In the genomic region with DNA sequence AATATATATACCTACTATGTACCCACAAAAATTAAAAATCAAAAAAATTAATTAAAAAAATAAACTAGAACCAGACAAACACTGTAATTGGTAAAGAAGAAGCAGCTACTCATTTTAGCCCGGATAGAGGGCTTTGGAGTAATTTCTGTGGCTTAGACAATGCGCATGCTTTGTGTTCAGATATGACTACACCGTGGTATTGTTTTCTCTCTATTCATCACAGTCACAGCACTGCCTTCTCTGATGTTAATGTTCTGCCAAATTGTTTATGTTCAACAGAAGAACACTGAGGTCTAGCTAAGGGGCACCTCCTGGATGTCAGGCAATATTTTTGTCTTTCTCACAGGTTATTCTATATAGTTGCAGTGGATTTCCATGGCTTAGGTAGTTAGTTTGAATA, we compare ENCODE assay signal across 15 cellular contexts.
DNase-seq lines count a peak whose midpoint lies in the region; ATAC-seq and TF ChIP-seq lines count a peak whose summit lies in the region.
"Had no signal": no experiment of that assay in that cellular context is flagged by ENCODE, and none has a peak within 500 bp of the region (broad histone marks: within the 10 kb centered on the region; RNA-seq: fewer than 3 reads in every experiment).

No MANE protein-coding gene starts in this region.

- intact Hi-C loops in CD8-positive, alpha-beta T cell (cut with DNase I, micrococcal nuclease) = no loop called here

- H3K27ac ChIP-seq in CD8-positive, alpha-beta T cell (ENCODE audit: low read depth, low read length) = no peak overlapping the region
- H3K27ac ChIP-seq in suprapubic skin = no peak overlapping the region
- H3K27ac ChIP-seq: breast epithelium, skin epidermis, testis had no signal

- H3K4me1 Mint-ChIP-seq in CD8-positive, alpha-beta T cell (ENCODE audit: low read depth) = no peaks in the 10 kb centered on the region
- H3K4me1 Mint-ChIP-seq: activated naive CD4-positive, alpha-beta T cell treated with anti-CD3 and anti-CD28 coated beads, Interleukin-2, amount 50 U/mL, for 24 hours had no signal

- ATAC-seq in GM18909 (IDR thresholded peaks at IDR 0.05; ENCODE audit: poor library complexity, unreplicated experiment) (peak; percentile 91), GM21529 (IDR thresholded peaks at IDR 0.05; ENCODE audit: unreplicated experiment) (peak; percentile 79), HG02981 (IDR thresholded peaks at IDR 0.05; ENCODE audit: unreplicated experiment) (peak; percentile 96), HG03521 (IDR thresholded peaks at IDR 0.05; ENCODE audit: unreplicated experiment) (peak; percentile 66)
- ATAC-seq in CD8-positive, alpha-beta T cell = no peak
- ATAC-seq: effector memory CD8-positive, alpha-beta T cell had no signal

- H3K27me3 Mint-ChIP-seq in CD8-positive, alpha-beta T cell (ENCODE audit: low read depth) = no peaks in the 10 kb centered on the region

- H3K36me3 Mint-ChIP-seq in CD8-positive, alpha-beta T cell = no peaks in the 10 kb centered on the region
- H3K36me3 Mint-ChIP-seq: activated naive CD4-positive, alpha-beta T cell treated with anti-CD3 and anti-CD28 coated beads, Interleukin-2, amount 50 U/mL, for 24 hours; CD4-positive, CD25-positive, alpha-beta regulatory T cell had no signal

- no peak for DNase-seq in activated naive CD4-positive, alpha-beta T cell treated with Interleukin-2 at 50 U/mL for 16 hours
- no peak for DNase-seq in CD8-positive, alpha-beta T cell
- DNase-seq in suprapubic skin (ENCODE audit: low spot score in 2 of 2) (no peak), islet precursor cell (no peak)
- DNase-seq: CD4-positive, CD25-positive, alpha-beta regulatory T cell; effector memory CD8-positive, alpha-beta T cell; SK-N-SH; testis had no signal

- H3K9me3 ChIP-seq in CD8-positive, alpha-beta T cell (ENCODE audit: low read length) = no peaks in the 10 kb centered on the region
- peaks cover 5% of the 10 kb centered on the region for H3K9me3 ChIP-seq in suprapubic skin
- H3K9me3 ChIP-seq: testis had no signal

- 80% methylated on average over 3 of the region's 3 CpGs for WGBS in suprapubic skin

- TF ChIP-seq CTCF in CD8-positive, alpha-beta T cell (IDR thresholded peaks at IDR 0.05) = no peak
- no peak for TF ChIP-seq CTCF in suprapubic skin (IDR thresholded peaks at IDR 0.05)

- H3K4me1 ChIP-seq in CD8-positive, alpha-beta T cell (ENCODE audit: insufficient read depth, low read length) = no peaks in the 10 kb centered on the region
- H3K4me1 ChIP-seq in suprapubic skin = no peaks in the 10 kb centered on the region
- H3K4me1 ChIP-seq: breast epithelium, testis had no signal

- no peak overlapping the region for H3K4me3 Mint-ChIP-seq in CD8-positive, alpha-beta T cell
- H3K4me3 Mint-ChIP-seq: activated naive CD4-positive, alpha-beta T cell treated with anti-CD3 and anti-CD28 coated beads, Interleukin-2, amount 50 U/mL, for 24 hours; CD4-positive, CD25-positive, alpha-beta regulatory T cell; effector memory CD8-positive, alpha-beta T cell had no signal

- no peak overlapping the region for H3K4me3 ChIP-seq in CD8-positive, alpha-beta T cell (ENCODE audit: low read depth, low read length)
- no peak overlapping the region for H3K4me3 ChIP-seq in suprapubic skin
- H3K4me3 ChIP-seq: breast epithelium, skin epidermis, testis had no signal

- no peaks in the 10 kb centered on the region for H3K27me3 ChIP-seq in CD8-positive, alpha-beta T cell (ENCODE audit: insufficient read depth, low read length)
- H3K27me3 ChIP-seq in suprapubic skin = no peaks in the 10 kb centered on the region
- H3K27me3 ChIP-seq: breast epithelium, testis had no signal

- no peak overlapping the region for H3K27ac Mint-ChIP-seq in CD8-positive, alpha-beta T cell
- H3K27ac Mint-ChIP-seq: activated naive CD4-positive, alpha-beta T cell treated with anti-CD3 and anti-CD28 coated beads, Interleukin-2, amount 50 U/mL, for 24 hours; CD4-positive, CD25-positive, alpha-beta regulatory T cell; effector memory CD8-positive, alpha-beta T cell had no signal

- CTCF ChIA-PET in CD8-positive, alpha-beta T cell (lab: Charles Lee) = no interaction called here

- POLR2A ChIA-PET in CD8-positive, alpha-beta T cell (lab: Charles Lee) = no interaction called here

- peaks cover 20% of the 10 kb centered on the region for H3K9me3 Mint-ChIP-seq in CD8-positive, alpha-beta T cell

- no peak for TF ChIP-seq EP300 in suprapubic skin (IDR thresholded peaks at IDR 0.05)

- TF ChIP-seq POLR2A in suprapubic skin (IDR thresholded peaks at IDR 0.05) = no peak

- H3K36me3 ChIP-seq in CD8-positive, alpha-beta T cell (ENCODE audit: insufficient read depth, low read length) = no peaks in the 10 kb centered on the region
- no peaks in the 10 kb centered on the region for H3K36me3 ChIP-seq in suprapubic skin
- H3K36me3 ChIP-seq: breast epithelium had no signal
